In the genomic region with DNA sequence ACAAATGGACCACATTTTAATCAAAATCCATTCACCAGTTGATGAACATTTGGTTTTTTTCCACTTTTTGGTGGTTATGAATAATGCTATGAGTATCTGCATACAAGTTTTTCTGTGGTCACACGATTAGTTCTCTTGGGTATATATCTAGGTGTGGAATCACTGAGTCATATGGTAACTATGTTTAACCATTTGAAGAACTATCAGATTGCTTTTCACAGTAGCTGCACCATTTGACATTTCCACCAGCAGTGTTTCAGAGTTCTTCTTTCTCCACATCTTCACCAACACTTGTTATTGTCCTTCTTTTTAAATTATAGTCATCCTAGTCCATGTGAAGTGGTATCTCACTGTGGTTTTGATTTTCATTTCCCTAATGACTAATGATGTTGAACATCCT, we compare ENCODE assay signal across 1 cellular context.
TF ChIP-seq lines count a peak whose summit lies in the region.

No MANE protein-coding gene starts in this region.

TF ChIP-seq in SK-N-SH, 30 proteins besides CTCF, POLR2A, EP300 and RAD21 (continued from another document):
- TF ChIP-seq, protein P1, sequence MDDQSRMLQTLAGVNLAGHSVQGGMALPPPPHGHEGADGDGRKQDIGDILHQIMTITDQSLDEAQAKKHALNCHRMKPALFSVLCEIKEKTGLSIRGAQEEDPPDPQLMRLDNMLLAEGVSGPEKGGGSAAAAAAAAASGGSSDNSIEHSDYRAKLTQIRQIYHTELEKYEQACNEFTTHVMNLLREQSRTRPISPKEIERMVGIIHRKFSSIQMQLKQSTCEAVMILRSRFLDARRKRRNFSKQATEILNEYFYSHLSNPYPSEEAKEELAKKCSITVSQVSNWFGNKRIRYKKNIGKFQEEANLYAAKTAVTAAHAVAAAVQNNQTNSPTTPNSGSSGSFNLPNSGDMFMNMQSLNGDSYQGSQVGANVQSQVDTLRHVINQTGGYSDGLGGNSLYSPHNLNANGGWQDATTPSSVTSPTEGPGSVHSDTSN (IDR thresholded peaks at IDR 0.05), result peak; percentile 77
- peak; percentile 57; the same call in 1 of the 2 replicates for TF ChIP-seq MAX (IDR thresholded peaks at IDR 0.05; ENCODE audit: low read depth)
- no peak for TF ChIP-seq RFX5 (IDR thresholded peaks at IDR 0.05; ENCODE audit: low read length)
- TF ChIP-seq GABPA (IDR thresholded peaks at IDR 0.05; ENCODE audit: low read depth), result no peak
- TF ChIP-seq FOXJ3 (CRISPR knock-in tag; IDR thresholded peaks at IDR 0.05), result no peak
- TF ChIP-seq FOSL2 (IDR thresholded peaks at IDR 0.05; ENCODE audit: borderline replicate concordance, low read depth), result peak; percentile 95
- peak; percentile 91 for TF ChIP-seq TCF12 (IDR thresholded peaks at IDR 0.05)
- TF ChIP-seq ELF1 (IDR thresholded peaks at IDR 0.05), result no peak
- TF ChIP-seq, protein P2, sequence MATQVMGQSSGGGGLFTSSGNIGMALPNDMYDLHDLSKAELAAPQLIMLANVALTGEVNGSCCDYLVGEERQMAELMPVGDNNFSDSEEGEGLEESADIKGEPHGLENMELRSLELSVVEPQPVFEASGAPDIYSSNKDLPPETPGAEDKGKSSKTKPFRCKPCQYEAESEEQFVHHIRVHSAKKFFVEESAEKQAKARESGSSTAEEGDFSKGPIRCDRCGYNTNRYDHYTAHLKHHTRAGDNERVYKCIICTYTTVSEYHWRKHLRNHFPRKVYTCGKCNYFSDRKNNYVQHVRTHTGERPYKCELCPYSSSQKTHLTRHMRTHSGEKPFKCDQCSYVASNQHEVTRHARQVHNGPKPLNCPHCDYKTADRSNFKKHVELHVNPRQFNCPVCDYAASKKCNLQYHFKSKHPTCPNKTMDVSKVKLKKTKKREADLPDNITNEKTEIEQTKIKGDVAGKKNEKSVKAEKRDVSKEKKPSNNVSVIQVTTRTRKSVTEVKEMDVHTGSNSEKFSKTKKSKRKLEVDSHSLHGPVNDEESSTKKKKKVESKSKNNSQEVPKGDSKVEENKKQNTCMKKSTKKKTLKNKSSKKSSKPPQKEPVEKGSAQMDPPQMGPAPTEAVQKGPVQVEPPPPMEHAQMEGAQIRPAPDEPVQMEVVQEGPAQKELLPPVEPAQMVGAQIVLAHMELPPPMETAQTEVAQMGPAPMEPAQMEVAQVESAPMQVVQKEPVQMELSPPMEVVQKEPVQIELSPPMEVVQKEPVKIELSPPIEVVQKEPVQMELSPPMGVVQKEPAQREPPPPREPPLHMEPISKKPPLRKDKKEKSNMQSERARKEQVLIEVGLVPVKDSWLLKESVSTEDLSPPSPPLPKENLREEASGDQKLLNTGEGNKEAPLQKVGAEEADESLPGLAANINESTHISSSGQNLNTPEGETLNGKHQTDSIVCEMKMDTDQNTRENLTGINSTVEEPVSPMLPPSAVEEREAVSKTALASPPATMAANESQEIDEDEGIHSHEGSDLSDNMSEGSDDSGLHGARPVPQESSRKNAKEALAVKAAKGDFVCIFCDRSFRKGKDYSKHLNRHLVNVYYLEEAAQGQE (IDR thresholded peaks at IDR 0.05; ENCODE audit: low read depth, low read length), result no peak
- peak; percentile 78 for TF ChIP-seq FOXM1 (IDR thresholded peaks at IDR 0.05; ENCODE audit: low read depth)
- TF ChIP-seq, protein P3, sequence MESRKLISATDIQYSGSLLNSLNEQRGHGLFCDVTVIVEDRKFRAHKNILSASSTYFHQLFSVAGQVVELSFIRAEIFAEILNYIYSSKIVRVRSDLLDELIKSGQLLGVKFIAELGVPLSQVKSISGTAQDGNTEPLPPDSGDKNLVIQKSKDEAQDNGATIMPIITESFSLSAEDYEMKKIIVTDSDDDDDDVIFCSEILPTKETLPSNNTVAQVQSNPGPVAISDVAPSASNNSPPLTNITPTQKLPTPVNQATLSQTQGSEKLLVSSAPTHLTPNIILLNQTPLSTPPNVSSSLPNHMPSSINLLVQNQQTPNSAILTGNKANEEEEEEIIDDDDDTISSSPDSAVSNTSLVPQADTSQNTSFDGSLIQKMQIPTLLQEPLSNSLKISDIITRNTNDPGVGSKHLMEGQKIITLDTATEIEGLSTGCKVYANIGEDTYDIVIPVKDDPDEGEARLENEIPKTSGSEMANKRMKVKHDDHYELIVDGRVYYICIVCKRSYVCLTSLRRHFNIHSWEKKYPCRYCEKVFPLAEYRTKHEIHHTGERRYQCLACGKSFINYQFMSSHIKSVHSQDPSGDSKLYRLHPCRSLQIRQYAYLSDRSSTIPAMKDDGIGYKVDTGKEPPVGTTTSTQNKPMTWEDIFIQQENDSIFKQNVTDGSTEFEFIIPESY (IDR thresholded peaks at IDR 0.05; ENCODE audit: borderline replicate concordance, low read depth), result peak; percentile 54; the same call in 1 of the 2 replicates
- TF ChIP-seq POLR2AphosphoS5 (IDR thresholded peaks at IDR 0.05; ENCODE audit: low read depth, low read length), result peak; percentile 68; the same call in 1 of the 2 replicates
- TF ChIP-seq TAF1 (IDR thresholded peaks at IDR 0.05; ENCODE audit: borderline replicate concordance, low read depth, low read length), result no peak
- no peak for TF ChIP-seq YY1 (IDR thresholded peaks at IDR 0.05; ENCODE audit: low read depth)
- TF ChIP-seq GATA2 (CRISPR knock-in tag; IDR thresholded peaks at IDR 0.05), result no peak
- peak; percentile 77 for TF ChIP-seq NFIC (IDR thresholded peaks at IDR 0.05; ENCODE audit: borderline replicate concordance)
- no peak for TF ChIP-seq NRF1 (IDR thresholded peaks at IDR 0.05; ENCODE audit: low read depth, low read length)
- no peak for TF ChIP-seq RCOR1 (IDR thresholded peaks at IDR 0.05; ENCODE audit: low read length)
- TF ChIP-seq IRF3 (IDR thresholded peaks at IDR 0.05; ENCODE audit: low read depth, low read length), result no peak
- no peak for TF ChIP-seq MXI1 (IDR thresholded peaks at IDR 0.05; ENCODE audit: low read depth, low read length)
TF ChIP-seq in SK-N-SH: peak in this region for 12.
